1 cellular context compared by ENCODE assay signal in the genomic region with DNA sequence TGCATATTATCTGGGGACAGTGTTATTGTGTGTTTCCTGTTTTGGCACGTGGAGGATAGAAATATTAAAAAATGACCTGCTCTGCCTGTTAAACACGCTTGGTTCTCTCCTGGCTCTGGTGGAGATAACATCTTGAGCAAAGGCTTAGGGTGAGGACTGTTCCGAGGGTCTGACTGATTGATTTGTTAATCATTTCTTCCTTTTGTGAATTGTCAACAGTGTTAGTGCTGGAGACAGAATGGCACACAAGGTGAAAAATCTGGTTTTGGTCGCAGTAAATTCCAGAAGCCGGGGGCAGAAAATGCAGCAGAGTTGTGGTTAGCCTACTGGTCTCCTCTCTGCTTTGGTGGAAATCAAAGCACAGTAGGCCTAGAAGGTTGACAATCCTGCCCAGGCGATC.
TF ChIP-seq lines count a peak whose summit lies in the region.

No MANE protein-coding gene starts in this region.

TF ChIP-seq in H1, 55 proteins besides CTCF, POLR2A, EP300 and RAD21 (continued from another document):
- no peak for TF ChIP-seq BACH1 (IDR thresholded peaks at IDR 0.05; ENCODE audit: low read length)
- TF ChIP-seq HDAC6 (IDR thresholded peaks at IDR 0.05; ENCODE audit: low read depth, low read length): no peak
- TF ChIP-seq POU5F1 (IDR thresholded peaks at IDR 0.05; ENCODE audit: low read depth, low read length): no peak
- no peak for TF ChIP-seq GABPA (IDR thresholded peaks at IDR 0.05; ENCODE audit: borderline replicate concordance, insufficient read depth, low read length)
